In the genomic region with DNA sequence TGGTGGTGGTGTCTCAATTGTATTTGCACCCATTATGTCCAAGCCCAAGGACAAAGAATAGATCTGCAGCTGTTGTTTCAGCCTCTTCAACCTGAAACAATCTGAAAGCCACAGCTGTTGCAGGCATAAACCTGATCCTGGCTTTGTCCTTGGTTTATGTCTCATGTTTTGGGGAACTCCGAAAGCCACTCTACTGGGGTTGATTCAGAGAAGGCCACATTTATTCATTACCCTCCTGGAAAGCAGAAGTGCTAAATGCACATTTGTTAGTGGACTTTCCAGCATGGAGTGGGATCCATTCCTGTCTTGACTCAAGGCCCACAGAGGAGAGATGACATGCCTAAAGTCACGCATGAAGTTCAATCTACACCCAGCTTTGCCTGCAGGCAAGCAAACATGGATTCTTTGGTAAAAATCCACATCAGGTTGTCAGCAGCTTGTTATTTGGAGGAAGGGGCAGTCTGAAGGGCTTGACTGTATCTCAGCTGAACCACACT, we compare ENCODE assay signal across 9 cellular contexts. TPM values are rescaled to one million over a fixed set of nuclear protein-coding genes. Genes with fewer than 3 reads are reported as not detected.
A peak's percentile ranks its signal among the peaks of the same experiment; 100 is the strongest.
DNase-seq lines count a peak whose midpoint lies in the region; ATAC-seq and TF ChIP-seq lines count a peak whose summit lies in the region.
"Had no signal": no experiment of that assay in that cellular context is flagged by ENCODE, and none has a peak within 500 bp of the region (broad histone marks: within the 10 kb centered on the region; RNA-seq: fewer than 3 reads in every experiment).

No MANE protein-coding gene starts in this region.

- TF ChIP-seq POLR2A in Peyer's patch (IDR thresholded peaks at IDR 0.05): no peak

- H3K4me3 Mint-ChIP-seq in activated T-helper 17 cell treated with anti-CD3 and anti-CD28 coated beads, Interleukin-2, amount 50 U/mL, for 72 hours: peak overlapping the region; percentile 35

- no peak overlapping the region for H3K4me3 ChIP-seq in cardiac muscle cell
- H3K4me3 ChIP-seq in Peyer's patch: no peak overlapping the region

- no peaks in the 10 kb centered on the region for H3K9me3 ChIP-seq in cardiac muscle cell (ENCODE audit: low read depth)
- H3K9me3 ChIP-seq in Peyer's patch: no peaks in the 10 kb centered on the region

- peaks cover 55% of the 10 kb centered on the region for H3K4me1 Mint-ChIP-seq in activated T-helper 17 cell treated with anti-CD3 and anti-CD28 coated beads, Interleukin-2, amount 50 U/mL, for 72 hours

- no peaks in the 10 kb centered on the region for H3K9me3 Mint-ChIP-seq in activated T-helper 17 cell treated with anti-CD3 and anti-CD28 coated beads, Interleukin-2, amount 50 U/mL, for 72 hours

- no peaks in the 10 kb centered on the region for H3K36me3 ChIP-seq in cardiac muscle cell
- no peaks in the 10 kb centered on the region for H3K36me3 ChIP-seq in Peyer's patch

- H3K27me3 ChIP-seq in cardiac muscle cell (no peaks in the 10 kb centered on the region), Peyer's patch (no peaks in the 10 kb centered on the region)

- no peaks in the 10 kb centered on the region for H3K27me3 Mint-ChIP-seq in activated T-helper 17 cell treated with anti-CD3 and anti-CD28 coated beads, Interleukin-2, amount 50 U/mL, for 72 hours

- DNase-seq in cardiac muscle cell (ENCODE audit: low read depth in 1 of 2, low spot score in 1 of 2) (peak in 1 of 2 donors; percentile 6), left cardiac atrium (no peak), T-helper 9 cell (no peak), Peyer's patch (no peak), GDM1 (lab: John Stamatoyannopoulos, UW) (no peak)
- DNase-seq in stimulated activated CD4-positive, alpha-beta T cell treated with anti-CD3 and anti-CD28 coated beads, Interleukin-15, amount 100 ng/mL, for 24 hours: no peak

- H3K27ac ChIP-seq in cardiac muscle cell: peak overlapping the region; percentile 36
- H3K27ac ChIP-seq in Peyer's patch: peak overlapping the region in 1 of 4 donors; percentile 28

- peak overlapping the region; percentile 51 for H3K27ac Mint-ChIP-seq in activated T-helper 17 cell treated with anti-CD3 and anti-CD28 coated beads, Interleukin-2, amount 50 U/mL, for 72 hours

- H3K4me1 ChIP-seq in cardiac muscle cell (ENCODE audit: low read depth) (peaks cover 16% of the 10 kb centered on the region), Peyer's patch (peaks cover 0 to 4% (median 0%) of the 10 kb centered on the region in 4 donors)

- no peak for TF ChIP-seq CTCF in cardiac muscle cell (IDR thresholded peaks at IDR 0.05; ENCODE audit: low read depth, low read length)
- TF ChIP-seq CTCF in Peyer's patch (IDR thresholded peaks at IDR 0.05): no peak

- ATAC-seq in left cardiac atrium (no peak), HG02973 (IDR thresholded peaks at IDR 0.05; ENCODE audit: unreplicated experiment) (peak; percentile 73)
- ATAC-seq in activated T-helper 17 cell treated with anti-CD3 and anti-CD28 coated beads, Interleukin-2, amount 50 U/mL, for 72 hours (replicated peaks): peak; percentile 49
- ATAC-seq: Right ventricle myocardium inferior had no signal

- H3K36me3 Mint-ChIP-seq in activated T-helper 17 cell treated with anti-CD3 and anti-CD28 coated beads, Interleukin-2, amount 50 U/mL, for 72 hours (ENCODE audit: low read depth): no peaks in the 10 kb centered on the region

- intact Hi-C loops in left cardiac atrium (cut with DNase I): no loop called here

RNA-seq across cellular contexts. Expression of a gene that starts 36.0 kb away (rescaled TPM):
- total RNA-seq in cardiac muscle cell: 8.8 and 11.5 TPM in 2 replicates
- polyA plus RNA-seq in cardiac muscle cell: 6.5 and 7.2 TPM in 2 replicates
- 10 to 100 TPM; 19.0 to 57.5 TPM for total RNA-seq in left cardiac atrium
- 100 to 1,000 TPM in 1 of 2 donors, 10 to 100 TPM in 1; 71.2 to 145 TPM for total RNA-seq in activated T-helper 17 cell treated with anti-CD3 and anti-CD28 coated beads, Interleukin-2, amount 50 U/mL, for 72 hours
- total RNA-seq in Peyer's patch: 10 to 100 TPM in 1 of 4 donors, 1 to 10 TPM in 3; 1.1 to 47.9 (median 5.4) TPM

RNA-seq across cellular contexts. Expression of a gene that starts 40.6 kb away (rescaled TPM):
- total RNA-seq in cardiac muscle cell: 0.07 TPM in 1 of 2 replicates, not detected in the other
- not detected in 2 replicates for polyA plus RNA-seq in cardiac muscle cell
- total RNA-seq in left cardiac atrium: under 1 TPM; 0.37 to 0.44 TPM
- total RNA-seq in activated T-helper 17 cell treated with anti-CD3 and anti-CD28 coated beads, Interleukin-2, amount 50 U/mL, for 72 hours: 1 to 10 TPM in 1 of 2 donors, under 1 TPM in 1; 0.50 to 1.0 TPM
- 1 to 10 TPM in 1 of 4 donors, under 1 TPM in 1, not detected in 2; 0.66 to 1.8 TPM for total RNA-seq in Peyer's patch

RNA-seq across cellular contexts. Expression of a gene that starts 59.7 kb away (rescaled TPM):
- total RNA-seq in cardiac muscle cell (not detected in 2 replicates), left cardiac atrium (not detected), Peyer's patch (1 to 10 TPM in 1 of 4 donors, not detected in 3; 1.7 TPM)
- polyA plus RNA-seq in cardiac muscle cell: not detected in 2 replicates
- not detected for total RNA-seq in activated T-helper 17 cell treated with anti-CD3 and anti-CD28 coated beads, Interleukin-2, amount 50 U/mL, for 72 hours
- total RNA-seq: Right ventricle myocardium inferior had no signal

Comparison
In these comparisons a context has a peak if more than half of its experiments do, and no peak if none do; other contexts are left out.
1. ATAC-seq: peak in HG02973 (single experiment) and activated T-helper 17 cell treated with anti-CD3 and anti-CD28 coated beads, Interleukin-2, amount 50 U/mL, for 72 hours (single experiment); none in left cardiac atrium (0 of 2).